Comparison of ENCODE assay signal across 9 cellular contexts in the genomic region with DNA sequence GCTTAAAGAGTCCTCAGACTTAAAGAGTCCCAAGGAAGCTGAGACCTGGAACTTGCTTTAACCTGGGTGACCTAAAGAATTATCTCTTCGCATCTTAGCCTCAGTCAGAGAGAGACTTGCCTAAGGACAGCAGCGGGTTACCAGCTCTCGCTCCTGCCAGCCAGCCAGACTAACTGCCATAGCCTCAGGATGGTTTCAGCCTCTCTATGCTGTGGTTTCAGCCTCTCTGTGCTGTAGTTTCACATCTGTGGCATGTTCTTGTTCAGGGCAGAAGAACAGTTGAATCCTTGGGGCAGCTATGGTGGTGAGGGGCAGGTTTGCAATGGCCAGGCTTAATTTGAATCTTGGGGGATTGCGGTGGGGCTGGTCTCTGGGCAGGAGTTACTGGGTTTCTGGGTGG. TPM values are rescaled to one million over a fixed set of nuclear protein-coding genes. Genes with fewer than 3 reads are reported as not detected.
DNase-seq lines count a peak whose midpoint lies in the region; ATAC-seq, FAIRE-seq and TF ChIP-seq lines count a peak whose summit lies in the region.
"Had no signal": no experiment of that assay in that cellular context is flagged by ENCODE, and none has a peak within 500 bp of the region (broad histone marks: within the 10 kb centered on the region; RNA-seq: fewer than 3 reads in every experiment).

No MANE protein-coding gene starts in this region.

- no peak for DNase-seq in CD4-positive, CD25-positive, alpha-beta regulatory T cell
- DNase-seq in MV-4-11 (lab: John Stamatoyannopoulos, UW): peak; percentile 45
- peak; percentile 25 for DNase-seq in cerebellar cortex (ENCODE audit: low spot score)
- DNase-seq in nephron progenitor cell: no peak
- DNase-seq in LoVo (ENCODE audit: low spot score): no peak
- no peak for DNase-seq in GM19239 (ENCODE audit: insufficient read length, low spot score)
- no peak for DNase-seq in D341Med (ENCODE audit: low spot score)
- no peak for DNase-seq in stimulated activated naive CD4-positive, alpha-beta T cell treated with Interleukin-2 at 50 U/mL for 16 hours (lab: John Stamatoyannopoulos, UW)
- DNase-seq: DMS79 had no signal

- TF ChIP-seq CTCF in nephron progenitor cell (IDR thresholded peaks at IDR 0.05): no peak

- H3K27ac Mint-ChIP-seq in CD4-positive, CD25-positive, alpha-beta regulatory T cell: peak overlapping the region in 2 of 3 donors; percentile 77 to 91
- no peak overlapping the region for H3K27ac Mint-ChIP-seq in nephron progenitor cell

- peaks cover 23% of the 10 kb centered on the region for H3K36me3 ChIP-seq in CD4-positive, CD25-positive, alpha-beta regulatory T cell (ENCODE audit: control insufficient read depth, insufficient read depth, low read length)

- H3K9me3 Mint-ChIP-seq in CD4-positive, CD25-positive, alpha-beta regulatory T cell: no peaks in the 10 kb centered on the region
- no peaks in the 10 kb centered on the region for H3K9me3 Mint-ChIP-seq in nephron progenitor cell

- H3K27me3 ChIP-seq in CD4-positive, CD25-positive, alpha-beta regulatory T cell (ENCODE audit: control insufficient read depth, insufficient read depth, low read length): no peaks in the 10 kb centered on the region

- peak overlapping the region; percentile 61 for H3K4me3 ChIP-seq in CD4-positive, CD25-positive, alpha-beta regulatory T cell (ENCODE audit: low read depth, low read length)

- no peak overlapping the region for H3K27ac ChIP-seq in CD4-positive, CD25-positive, alpha-beta regulatory T cell (ENCODE audit: insufficient read depth, low read length, poor library complexity, severe bottlenecking)

- peaks cover 9% of the 10 kb centered on the region for H3K36me3 Mint-ChIP-seq in CD4-positive, CD25-positive, alpha-beta regulatory T cell
- no peaks in the 10 kb centered on the region for H3K36me3 Mint-ChIP-seq in nephron progenitor cell (ENCODE audit: low read depth)

- H3K4me3 Mint-ChIP-seq in CD4-positive, CD25-positive, alpha-beta regulatory T cell: peak overlapping the region; percentile 59 to 94 (median 88)
- peak overlapping the region; percentile 48 for H3K4me3 Mint-ChIP-seq in nephron progenitor cell

- peaks cover 0 to 78% (median 32%) of the 10 kb centered on the region in 4 donors for H3K4me1 Mint-ChIP-seq in CD4-positive, CD25-positive, alpha-beta regulatory T cell
- peaks cover 62% of the 10 kb centered on the region for H3K4me1 Mint-ChIP-seq in nephron progenitor cell

- peaks cover 70% of the 10 kb centered on the region for H3K4me1 ChIP-seq in CD4-positive, CD25-positive, alpha-beta regulatory T cell (ENCODE audit: control insufficient read depth, insufficient read depth, low read length, poor library complexity, severe bottlenecking)

- FAIRE-seq in GM19239 (lab: Jason Lieb, UNC): no peak

- ATAC-seq in CD4-positive, CD25-positive, alpha-beta regulatory T cell (ENCODE audit: low read depth in 2 of 2): no peak

- H3K9me3 ChIP-seq in CD4-positive, CD25-positive, alpha-beta regulatory T cell (ENCODE audit: control insufficient read depth in 2 of 2, low read length in 2 of 2): no peaks in the 10 kb centered on the region

- no peaks in the 10 kb centered on the region for H3K27me3 Mint-ChIP-seq in CD4-positive, CD25-positive, alpha-beta regulatory T cell
- H3K27me3 Mint-ChIP-seq in nephron progenitor cell (ENCODE audit: low read depth, poor library complexity): peaks cover 3% of the 10 kb centered on the region

RNA-seq across cellular contexts. Expression of a gene that starts 2.3 kb away (rescaled TPM):
- total RNA-seq in CD4-positive, CD25-positive, alpha-beta regulatory T cell: 47.4 TPM
- polyA plus RNA-seq in CD4-positive, CD25-positive, alpha-beta regulatory T cell: 10 to 100 TPM; 48.7 to 55.1 (median 53.9) TPM

RNA-seq across cellular contexts. Expression of a gene that starts 6.3 kb away (rescaled TPM):
- 40.3 TPM for total RNA-seq in CD4-positive, CD25-positive, alpha-beta regulatory T cell
- polyA plus RNA-seq in CD4-positive, CD25-positive, alpha-beta regulatory T cell: 10 to 100 TPM; 11.1 to 16.9 (median 13.8) TPM

RNA-seq across cellular contexts. Expression of a gene that starts 33.9 kb away (rescaled TPM):
- total RNA-seq in CD4-positive, CD25-positive, alpha-beta regulatory T cell: 890 TPM
- polyA plus RNA-seq in CD4-positive, CD25-positive, alpha-beta regulatory T cell: 1 to 10 TPM; 1.4 to 3.1 (median 1.9) TPM

RNA-seq across cellular contexts. Expression of a gene that starts 34.2 kb away (rescaled TPM):
- total RNA-seq in CD4-positive, CD25-positive, alpha-beta regulatory T cell: 0.37 TPM
- polyA plus RNA-seq in CD4-positive, CD25-positive, alpha-beta regulatory T cell: under 1 TPM; 0.19 to 0.90 (median 0.59) TPM

RNA-seq across cellular contexts. Expression of a gene that starts 55.1 kb away (rescaled TPM):
- 67.0 TPM for total RNA-seq in CD4-positive, CD25-positive, alpha-beta regulatory T cell
- 10 to 100 TPM; 70.3 to 81.4 (median 74.9) TPM for polyA plus RNA-seq in CD4-positive, CD25-positive, alpha-beta regulatory T cell

Comparison
In these comparisons a context has a peak if more than half of its experiments do, and no peak if none do; other contexts are left out.
1. DNase-seq: peak in MV-4-11 (single experiment) and cerebellar cortex (single experiment); none in CD4-positive, CD25-positive, alpha-beta regulatory T cell (0 of 3), nephron progenitor cell (single experiment), LoVo (single experiment), GM19239 (single experiment), D341Med (single experiment) and stimulated activated naive CD4-positive, alpha-beta T cell treated with Interleukin-2 at 50 U/mL for 16 hours (single experiment).